In genomic region chr11:2808850-2809847, GRCh38 we compare ENCODE assay signal across 20 cellular contexts.
DNase-seq lines count a peak whose midpoint lies in the region; ATAC-seq and TF ChIP-seq lines count a peak whose summit lies in the region.
"Had no signal": no experiment of that assay in that cellular context is flagged by ENCODE, and none has a peak within 500 bp of the region (broad histone marks: within the 10 kb centered on the region; RNA-seq: fewer than 3 reads in every experiment).

No MANE protein-coding gene starts in this region.

- H3K36me3 ChIP-seq in HEK293 (ENCODE audit: control insufficient read depth in 2 of 2, insufficient read depth in 1 of 2, low read length in 2 of 2) (no peaks in the 10 kb centered on the region), gastroesophageal sphincter (no peaks in the 10 kb centered on the region)
- H3K36me3 ChIP-seq: gastrocnemius medialis had no signal

- POLR2A ChIA-PET in HEK293 (lab: Yijun Ruan, JAX), result no interaction called here
- POLR2A ChIA-PET in GM10248 (lab: Yijun Ruan, JAX), result no interaction called here

- 90 to 94% methylated on average over 12 to 13 of the region's 15 CpGs for WGBS in gastroesophageal sphincter (ENCODE audit: low coverage in 1 of 2), 2 donors

- H3K27me3 ChIP-seq in gastroesophageal sphincter, result no peaks in the 10 kb centered on the region

- DNase-seq in NB4 (ENCODE audit: low read depth) (peak; percentile 24), left ventricle myocardium superior (peak; percentile 6), posterior cingulate gyrus (peak in 6 of 10 donors; percentile 5 to 78 (median 30)), T-helper 2 cell (no peak), GM10248 (ENCODE audit: extremely low spot score) (no peak)
- DNase-seq: activated gamma-delta T cell, Caco-2, HCEC 1CT, Karpas-422, naive B cell, NCI-H1436 treated with DMSO at 0.1 percent for 48 hours, NCI-H226, SHP77 treated with DMSO at 0.1 percent for 48 hours, substantia nigra had no signal

- no peak for TF ChIP-seq EP300 in gastroesophageal sphincter (IDR thresholded peaks at IDR 0.05)

- TF ChIP-seq CTCF in HEK293 (tag by site-specific recombination; IDR thresholded peaks at IDR 0.05) (no peak), NB4 (IDR thresholded peaks at IDR 0.05; ENCODE audit: low read depth, low read length) (no peak), gastroesophageal sphincter (IDR thresholded peaks at IDR 0.05) (no peak), GM10248 (IDR thresholded peaks at IDR 0.05; ENCODE audit: control extremely low read depth, extremely low read depth, low read depth, missing control alignments) (no peak)

- no peaks in the 10 kb centered on the region for H3K9me3 ChIP-seq in HEK293 (ENCODE audit: control insufficient read depth, insufficient read depth, low read depth, low read length)
- H3K9me3 ChIP-seq in gastroesophageal sphincter, result no peaks in the 10 kb centered on the region
- H3K9me3 ChIP-seq: gastrocnemius medialis had no signal

- H3K27ac ChIP-seq in HEK293 (ENCODE audit: extremely low read depth, low read depth, low read length) (no peak overlapping the region), gastroesophageal sphincter (no peak overlapping the region)
- H3K27ac ChIP-seq: epithelial cell of prostate, gastrocnemius medialis, VCaP had no signal

- no peak for ATAC-seq in left ventricle myocardium superior
- no peak for ATAC-seq in gastroesophageal sphincter
- ATAC-seq: gastrocnemius medialis had no signal

- no peak for TF ChIP-seq POLR2A in NB4 (IDR thresholded peaks at IDR 0.05; ENCODE audit: extremely low read depth, insufficient read length)
- TF ChIP-seq POLR2A in gastroesophageal sphincter (IDR thresholded peaks at IDR 0.05), result no peak

- H3K4me1 ChIP-seq in HEK293 (ENCODE audit: control insufficient read depth, insufficient read depth, low read length), result no peaks in the 10 kb centered on the region
- peaks cover 5 to 63% (median 41%) of the 10 kb centered on the region in 3 donors for H3K4me1 ChIP-seq in gastroesophageal sphincter
- H3K4me1 ChIP-seq: Caco-2 had no signal

- H3K4me3 ChIP-seq in HEK293 (ENCODE audit: low read depth, low read length), result no peak overlapping the region
- H3K4me3 ChIP-seq in NB4 (ENCODE audit: low read depth, low read length), result no peak overlapping the region
- no peak overlapping the region for H3K4me3 ChIP-seq in gastroesophageal sphincter
- H3K4me3 ChIP-seq: gastrocnemius medialis, lung had no signal

- CTCF ChIA-PET in HEK293 (lab: Yijun Ruan, JAX) (no interaction called here), GM10248 (lab: Yijun Ruan, JAX) (interaction anchor here (1.4 kb wide), 1 partner anchor 21 kb away, joined by 3 read pairs; no protein-coding TSS in a partner anchor)

- intact Hi-C loops in left ventricle myocardium superior (cut with micrococcal nuclease), result no loop called here
- intact Hi-C loops in posterior cingulate gyrus (cut with DNase I), result no loop called here

TF ChIP-seq in HEK293, 187 proteins besides CTCF, POLR2A, EP300 and RAD21:
- no peak for TF ChIP-seq ZNF596 (tag by site-specific recombination; IDR thresholded peaks at IDR 0.05)
- peak; percentile 76 for TF ChIP-seq ZNF366 (tag by site-specific recombination; conservative IDR thresholded peaks at IDR 0.05)
- TF ChIP-seq HOXD13 (CRISPR knock-in tag; IDR thresholded peaks at IDR 0.05; ENCODE audit: borderline replicate concordance), result no peak
- peak; percentile 76 for TF ChIP-seq ZFHX2 (tag by site-specific recombination; conservative IDR thresholded peaks at IDR 0.05)
- peak; percentile 67 for TF ChIP-seq EGR2 (tag by site-specific recombination; IDR thresholded peaks at IDR 0.05; ENCODE audit: low read depth)
TF ChIP-seq in HEK293: peak in this region for 3.

Comparison
In these comparisons a context has a peak if more than half of its experiments do, and no peak if none do; other contexts are left out.
1. DNase-seq: peak in NB4 (single experiment), left ventricle myocardium superior (single experiment) and posterior cingulate gyrus (6 of 10); none in T-helper 2 cell (0 of 5) and GM10248 (single experiment).